Comparison of ENCODE assay signal across 17 cellular contexts in the genomic region with DNA sequence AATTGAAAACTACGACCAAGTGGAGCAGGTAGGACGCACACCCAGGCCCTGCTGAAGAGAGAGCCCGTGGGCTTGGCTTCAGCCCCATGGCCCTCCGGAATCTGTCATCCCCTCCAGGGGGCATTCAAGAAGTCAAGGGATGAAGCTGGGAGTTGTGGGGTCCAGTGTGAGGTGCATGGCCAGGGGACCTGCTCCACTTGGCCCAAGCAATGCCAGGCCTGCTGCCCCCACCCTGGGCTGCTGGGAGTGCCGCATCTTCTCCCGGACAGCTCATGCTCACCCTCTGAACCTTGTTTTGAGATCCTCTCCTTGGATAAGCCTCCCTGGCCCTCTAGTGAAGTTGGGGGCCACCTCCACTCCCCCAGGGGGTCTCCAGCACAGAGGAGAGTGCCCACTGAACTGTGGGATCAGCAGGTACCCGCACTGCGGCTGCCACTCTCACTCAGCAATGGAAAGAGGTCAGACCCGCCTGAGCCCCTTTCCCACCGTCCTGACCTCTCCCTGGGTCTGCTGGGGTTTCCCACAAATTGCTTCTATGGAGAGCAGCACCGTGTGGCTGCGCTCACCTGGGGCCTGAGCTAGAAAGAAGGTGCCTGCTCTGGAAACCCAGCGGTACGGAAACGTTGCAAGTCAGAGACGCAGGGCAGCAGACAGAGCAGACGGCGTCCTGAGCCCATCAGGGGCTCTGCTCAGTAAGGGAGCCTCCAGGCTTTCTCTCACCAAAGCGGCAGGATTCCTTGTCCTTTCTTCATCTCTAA. TPM values are rescaled to one million over a fixed set of nuclear protein-coding genes. Genes with fewer than 3 reads are reported as not detected.
DNase-seq lines count a peak whose midpoint lies in the region; ATAC-seq and TF ChIP-seq lines count a peak whose summit lies in the region.
"Had no signal": no experiment of that assay in that cellular context is flagged by ENCODE, and none has a peak within 500 bp of the region (broad histone marks: within the 10 kb centered on the region; RNA-seq: fewer than 3 reads in every experiment).

No MANE protein-coding gene starts in this region.

- POLR2A ChIA-PET in RWPE1 (lab: Yijun Ruan, JAX; ENCODE audit: low non-redundant PET) = no interaction called here

- peaks cover 4% of the 10 kb centered on the region for H3K9me3 ChIP-seq in osteoblast (ENCODE audit: low read depth, low read length)
- H3K9me3 ChIP-seq: SJCRH30 had no signal

- H3K4me1 ChIP-seq in osteoblast (ENCODE audit: insufficient read depth, low read length) = peaks cover 4% of the 10 kb centered on the region
- H3K4me1 ChIP-seq: A549, SJCRH30 had no signal

- intact Hi-C loops in left ventricle myocardium superior (cut with micrococcal nuclease) (no loop called here), left cardiac atrium (cut with DNase I) (loop anchor here in 1 of 2 donors (10.0 kb wide), 1 partner anchor 71 kb away; no protein-coding TSS in a partner anchor)

- TF ChIP-seq CTCF in RWPE1 (conservative IDR thresholded peaks at IDR 0.05; ENCODE audit: low read depth) (no peak), osteoblast (IDR thresholded peaks at IDR 0.05; ENCODE audit: extremely low read depth, low read depth, low read length) (no peak)

- no peak for ATAC-seq in left ventricle myocardium superior
- ATAC-seq in left cardiac atrium = no peak
- ATAC-seq in esophagus mucosa = no peak
- ATAC-seq in HG03039 (IDR thresholded peaks at IDR 0.05; ENCODE audit: unreplicated experiment) = no peak
- ATAC-seq in GM18867 (IDR thresholded peaks at IDR 0.05; ENCODE audit: unreplicated experiment) = no peak
- ATAC-seq: A549, GM23338 had no signal

- no peaks in the 10 kb centered on the region for H3K79me2 ChIP-seq in osteoblast (ENCODE audit: insufficient read depth, low read length)

- H3K36me3 ChIP-seq in osteoblast (ENCODE audit: insufficient read depth, low read length) = no peaks in the 10 kb centered on the region
- H3K36me3 ChIP-seq: SJCRH30 had no signal

- no peaks in the 10 kb centered on the region for H4K20me1 ChIP-seq in osteoblast (ENCODE audit: insufficient read depth, low read length)

- H2AFZ ChIP-seq in osteoblast (ENCODE audit: low read length) = no peak overlapping the region
- H2AFZ ChIP-seq: GM23338 had no signal

- peaks cover 22% of the 10 kb centered on the region for H3K27me3 ChIP-seq in osteoblast (ENCODE audit: insufficient read depth, low read length)

- peak; percentile 21 for DNase-seq in left ventricle myocardium superior
- DNase-seq in left cardiac atrium = no peak
- no peak for DNase-seq in RWPE1 (ENCODE audit: low spot score)
- peak; percentile 14 for DNase-seq in osteoblast (ENCODE audit: insufficient read length, low spot score, missing footprints)
- no peak for DNase-seq in NCI-H2081 treated with DMSO at 0.1 percent for 48 hours (lab: John Stamatoyannopoulos, UW)
- DNase-seq: CD4-positive, alpha-beta T cell; DND-41; GF-D8; KBM-7; NCI-H1048; NCI-H774; SJCRH30 had no signal

- no peak overlapping the region for H3K4me2 ChIP-seq in osteoblast (ENCODE audit: insufficient read depth, low read length)
- H3K4me2 ChIP-seq: A549, GM23338 had no signal

- CTCF ChIA-PET in RWPE1 (lab: Yijun Ruan, JAX) = interaction anchor here (0.6 kb wide), 1 partner anchor 11 kb away, joined by 3 read pairs; no protein-coding TSS in a partner anchor

- H3K27ac ChIP-seq in RWPE1 = peak overlapping the region; percentile 22; the same call in 1 of the 2 replicates
- H3K27ac ChIP-seq in osteoblast (ENCODE audit: low read depth, low read length) = no peak overlapping the region
- H3K27ac ChIP-seq: A549, SJCRH30 had no signal

- no peak overlapping the region for H3K4me3 ChIP-seq in osteoblast (ENCODE audit: insufficient read depth, low read length)
- H3K4me3 ChIP-seq: A549, GM23338, SJCRH30 had no signal

RNA-seq across cellular contexts. Expression of gene ABLIM2, which starts 5.0 kb away (rescaled TPM):
- total RNA-seq in left ventricle myocardium superior = 28.3 TPM
- 10 to 100 TPM; 14.3 to 23.1 TPM for total RNA-seq in left cardiac atrium
- 0.29 and 0.36 TPM in 2 replicates for total RNA-seq in osteoblast
- 20.1 TPM for total RNA-seq in esophagus mucosa

RNA-seq across cellular contexts. Expression of gene SH3TC1, which starts 35.5 kb away (rescaled TPM):
- total RNA-seq in left ventricle myocardium superior (8.7 TPM), left cardiac atrium (10 to 100 TPM; 11.7 to 30.9 TPM), osteoblast (3.5 and 3.6 TPM in 2 replicates), esophagus mucosa (52.9 TPM)

Comparison
In these comparisons a context has a peak if more than half of its experiments do, and no peak if none do; other contexts are left out.
1. DNase-seq: peak in left ventricle myocardium superior (single experiment) and osteoblast (single experiment); none in left cardiac atrium (single experiment), RWPE1 (single experiment) and NCI-H2081 treated with DMSO at 0.1 percent for 48 hours (single experiment).
2. RNA of gene ABLIM2, which starts 5.0 kb away (total RNA-seq): 28.3 TPM in left ventricle myocardium superior (single experiment), 14.3 to 23.1 TPM in left cardiac atrium and 20.1 TPM in esophagus mucosa (single experiment); 0.29 to 0.36 TPM in osteoblast; every median in the first group is over 10 times any median in the second.